In genomic region chr2:113978524-113979171, GRCh38 we compare ENCODE assay signal across 1 cellular context.
TF ChIP-seq lines count a peak whose summit lies in the region.

No MANE protein-coding gene starts in this region.

TF ChIP-seq in IMR-90, 13 proteins besides CTCF, POLR2A, EP300 and RAD21 (continued from another document):
- TF ChIP-seq MAFK (IDR thresholded peaks at IDR 0.05; ENCODE audit: low read depth, low read length) (no peak), ELK1 (IDR thresholded peaks at IDR 0.05; ENCODE audit: borderline replicate concordance, low read depth, low read length) (no peak), CEBPB (IDR thresholded peaks at IDR 0.05; ENCODE audit: low read depth, low read length) (no peak), RCOR1 (IDR thresholded peaks at IDR 0.05; ENCODE audit: insufficient replicate concordance, low read length) (no peak)
TF ChIP-seq in IMR-90: peak in this region for 0.
